1 cellular context compared by ENCODE assay signal in the genomic region with DNA sequence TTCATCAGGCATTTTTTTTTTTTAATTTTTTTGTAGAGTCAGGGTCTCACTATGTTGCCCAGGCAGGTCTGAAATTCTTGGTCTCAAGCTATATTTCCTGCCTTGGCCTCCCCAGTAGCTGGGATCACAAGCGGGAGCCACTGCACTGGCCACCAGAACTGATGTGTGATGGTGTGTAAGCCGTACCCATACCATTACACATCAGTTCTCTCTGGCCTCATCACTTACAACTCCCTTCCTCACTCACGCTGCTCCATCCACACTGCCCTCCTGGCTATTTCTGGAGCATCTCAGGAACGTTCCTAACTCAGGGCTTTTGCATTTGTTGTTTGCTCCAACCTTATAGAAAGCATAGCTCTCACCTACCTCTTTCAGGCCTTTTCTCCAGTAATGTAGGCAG.
TF ChIP-seq lines count a peak whose summit lies in the region.

No MANE protein-coding gene starts in this region.

TF ChIP-seq in SK-N-SH treated with all-trans-retinoic acid at 6 μM for 48 hours, 23 proteins besides CTCF, POLR2A, EP300 and RAD21 (continued from another document):
- TF ChIP-seq ESRRG (CRISPR knock-in tag; IDR thresholded peaks at IDR 0.05) (no peak), ZFP3 (CRISPR knock-in tag; IDR thresholded peaks at IDR 0.05) (no peak), OSR1 (CRISPR knock-in tag; IDR thresholded peaks at IDR 0.05) (no peak), ZFP30 (CRISPR knock-in tag; IDR thresholded peaks at IDR 0.05) (no peak), SNAI2 (CRISPR knock-in tag; IDR thresholded peaks at IDR 0.05) (no peak), RARB (CRISPR knock-in tag; IDR thresholded peaks at IDR 0.05) (no peak), BACH2 (CRISPR knock-in tag; IDR thresholded peaks at IDR 0.05; ENCODE audit: borderline replicate concordance) (no peak), ZNF8 (CRISPR knock-in tag; IDR thresholded peaks at IDR 0.05) (no peak), PPARA (CRISPR knock-in tag; IDR thresholded peaks at IDR 0.05; ENCODE audit: borderline replicate concordance) (no peak), ISL1 (CRISPR knock-in tag; IDR thresholded peaks at IDR 0.05) (no peak)
- TF ChIP-seq, protein P1, sequence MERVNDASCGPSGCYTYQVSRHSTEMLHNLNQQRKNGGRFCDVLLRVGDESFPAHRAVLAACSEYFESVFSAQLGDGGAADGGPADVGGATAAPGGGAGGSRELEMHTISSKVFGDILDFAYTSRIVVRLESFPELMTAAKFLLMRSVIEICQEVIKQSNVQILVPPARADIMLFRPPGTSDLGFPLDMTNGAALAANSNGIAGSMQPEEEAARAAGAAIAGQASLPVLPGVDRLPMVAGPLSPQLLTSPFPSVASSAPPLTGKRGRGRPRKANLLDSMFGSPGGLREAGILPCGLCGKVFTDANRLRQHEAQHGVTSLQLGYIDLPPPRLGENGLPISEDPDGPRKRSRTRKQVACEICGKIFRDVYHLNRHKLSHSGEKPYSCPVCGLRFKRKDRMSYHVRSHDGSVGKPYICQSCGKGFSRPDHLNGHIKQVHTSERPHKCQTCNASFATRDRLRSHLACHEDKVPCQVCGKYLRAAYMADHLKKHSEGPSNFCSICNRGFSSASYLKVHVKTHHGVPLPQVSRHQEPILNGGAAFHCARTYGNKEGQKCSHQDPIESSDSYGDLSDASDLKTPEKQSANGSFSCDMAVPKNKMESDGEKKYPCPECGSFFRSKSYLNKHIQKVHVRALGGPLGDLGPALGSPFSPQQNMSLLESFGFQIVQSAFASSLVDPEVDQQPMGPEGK (CRISPR knock-in tag; IDR thresholded peaks at IDR 0.05; ENCODE audit: borderline replicate concordance): no peak
